17 cellular contexts compared by ENCODE assay signal in genomic region chr10:70594161-70594560, GRCh38. TPM values are rescaled to one million over a fixed set of nuclear protein-coding genes. Genes with fewer than 3 reads are reported as not detected.
"Had no signal": no experiment of that assay in that cellular context is flagged by ENCODE, and none has a peak within 500 bp of the region (broad histone marks: within the 10 kb centered on the region; RNA-seq: fewer than 3 reads in every experiment).

No MANE protein-coding gene starts in this region.

- H3K27me3 ChIP-seq: heart right ventricle, thyroid gland had no signal

- DNase-seq: activated B cell treated with CpG ODN at 0.5 μM for 24 hours; activated CD4-positive, alpha-beta T cell treated with anti-CD3 and anti-CD28 coated beads, Interleukin-2, amount 50 U/mL, for 4 hours; activated gamma-delta T cell treated with Interleukin-2 at 50 U/mL for 16 hours; heart right ventricle; left ventricle myocardium superior; mesenchymal stem cell; stimulated activated CD4-positive, alpha-beta T cell treated with anti-CD3 and anti-CD28 coated beads, Interleukin-15, amount 100 ng/mL, for 24 hours; stimulated activated CD4-positive, alpha-beta T cell treated with anti-CD3 and anti-CD28 coated beads, Interleukin-4, amount 100 ng/mL, for 24 hours; thyroid gland had no signal

- H3K4me1 ChIP-seq: parathyroid adenoma, thyroid gland had no signal

- H3K36me3 ChIP-seq: heart right ventricle, thyroid gland had no signal

- H3K4me1 Mint-ChIP-seq: activated B cell treated with CpG ODN at 0.5 μM for 24 hours had no signal

- H3K27ac Mint-ChIP-seq: activated B cell treated with CpG ODN at 0.5 μM for 24 hours; T-helper 1 cell treated with Interleukin-12 subunit alpha and Interleukin-12 subunit beta and Interleukin-4 antibody, amounts not matched to agents 30 μg/mL and 1 μg/mL, for 36 hours had no signal

- H3K4me3 Mint-ChIP-seq: activated B cell treated with CpG ODN at 0.5 μM for 24 hours; neural crest cell; T-helper 1 cell treated with Interleukin-12 subunit alpha and Interleukin-12 subunit beta and Interleukin-4 antibody, amounts not matched to agents 30 μg/mL and 1 μg/mL, for 36 hours had no signal

- ATAC-seq: heart right ventricle, left ventricle myocardium superior, SK-N-SH treated with all-trans-retinoic acid at 6 μM for 48 hours had no signal

- H3K9ac ChIP-seq: parathyroid adenoma had no signal

- H3K27ac ChIP-seq: heart right ventricle, parathyroid adenoma, thyroid gland had no signal

- H3K9me3 ChIP-seq: heart right ventricle, thyroid gland had no signal

- H3K4me3 ChIP-seq: heart right ventricle, thyroid gland had no signal

- H3K9me3 Mint-ChIP-seq: activated B cell treated with CpG ODN at 0.5 μM for 24 hours; neural crest cell; T-helper 1 cell treated with Interleukin-12 subunit alpha and Interleukin-12 subunit beta and Interleukin-4 antibody, amounts not matched to agents 30 μg/mL and 1 μg/mL, for 36 hours had no signal

RNA-seq across cellular contexts. Expression of gene PRF1, which starts 8.4 kb away (rescaled TPM):
- total RNA-seq: fibroblast of lung, frontal cortex, kidney epithelial cell, neural crest cell, renal cortical epithelial cell had no signal
- polyA plus RNA-seq: fibroblast of lung had no signal
